10 cellular contexts compared by ENCODE assay signal in the genomic region with DNA sequence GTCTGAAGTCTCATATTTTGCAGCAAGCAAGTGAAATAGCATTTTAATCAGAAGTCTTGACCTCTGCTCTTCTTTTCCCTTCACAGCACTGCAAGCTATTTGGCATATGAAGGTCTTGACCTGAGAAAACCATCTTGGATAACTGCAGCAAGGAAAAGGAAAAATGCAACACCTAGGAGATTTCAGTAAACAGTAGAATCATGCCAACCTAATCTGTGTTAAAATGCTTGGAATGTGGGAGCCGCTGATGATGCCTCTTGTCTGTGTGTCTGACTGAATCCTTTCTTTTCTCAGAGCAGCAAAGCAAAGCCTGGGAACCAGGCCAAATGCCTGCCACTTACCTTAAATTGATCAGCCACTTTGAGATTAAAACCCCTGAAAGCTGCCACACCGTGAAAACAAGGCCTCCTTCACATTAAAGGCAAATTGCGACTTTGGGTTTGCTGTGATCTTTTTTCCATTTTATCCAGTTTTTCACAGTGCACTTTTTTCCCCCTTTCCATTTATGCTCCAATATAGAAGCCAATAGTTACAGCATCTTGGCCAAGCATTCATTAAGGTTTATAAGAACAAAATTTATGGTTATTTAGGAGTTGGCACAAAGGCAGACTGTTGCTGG.
A peak's percentile ranks its signal among the peaks of the same experiment; 100 is the strongest.
DNase-seq lines count a peak whose midpoint lies in the region; ATAC-seq and TF ChIP-seq lines count a peak whose summit lies in the region.
"Had no signal": no experiment of that assay in that cellular context is flagged by ENCODE, and none has a peak within 500 bp of the region (broad histone marks: within the 10 kb centered on the region; RNA-seq: fewer than 3 reads in every experiment).

No MANE protein-coding gene starts in this region.

- DNase-seq in NCI-H2171 treated with DMSO at 0.1 percent for 48 hours (lab: John Stamatoyannopoulos, UW) (peak; percentile 30), NCI-H2171 (lab: John Stamatoyannopoulos, UW) (no peak), NT2/D1 (ENCODE audit: low read depth, low spot score) (peak; percentile 78), fibroblast of pulmonary artery (ENCODE audit: low read depth) (peak; percentile 83), AML-193 (lab: John Stamatoyannopoulos, UW) (no peak), OCI-LY7 (ENCODE audit: low spot score) (no peak)

- ATAC-seq in HG03097 (IDR thresholded peaks at IDR 0.05; ENCODE audit: low FRiP score, unreplicated experiment) = no peak

- no peaks in the 10 kb centered on the region for H3K36me3 ChIP-seq in NT2/D1 (ENCODE audit: insufficient read depth, insufficient read length, low read length)
- no peaks in the 10 kb centered on the region for H3K36me3 ChIP-seq in skeletal muscle satellite cell (ENCODE audit: insufficient read depth, low read length)
- H3K36me3 ChIP-seq in OCI-LY7 (ENCODE audit: insufficient read depth, low read length) = no peaks in the 10 kb centered on the region
- H3K36me3 ChIP-seq: adrenal gland had no signal

- H3K4me1 ChIP-seq in NT2/D1 (ENCODE audit: insufficient read depth, insufficient read length) (no peaks in the 10 kb centered on the region), skeletal muscle satellite cell (ENCODE audit: control insufficient read depth, insufficient read depth, low read length) (peaks cover 9% of the 10 kb centered on the region), OCI-LY7 (ENCODE audit: insufficient read depth, low read length, poor library complexity, severe bottlenecking) (no peaks in the 10 kb centered on the region)
- H3K4me1 ChIP-seq: adrenal gland had no signal

- TF ChIP-seq CTCF in fibroblast of pulmonary artery (IDR thresholded peaks at IDR 0.05; ENCODE audit: low read length, missing control alignments) (no peak), OCI-LY7 (conservative IDR thresholded peaks at IDR 0.05; ENCODE audit: low read length) (no peak)

- no peak overlapping the region for H3K27ac ChIP-seq in OCI-LY7 (ENCODE audit: low read depth, low read length, poor library complexity, severe bottlenecking)
- H3K27ac ChIP-seq: adrenal gland, HL-60 had no signal

- H3K9me2 ChIP-seq in OCI-LY7 (ENCODE audit: insufficient read depth, low read length) = no peaks in the 10 kb centered on the region

- no peaks in the 10 kb centered on the region for H3K79me2 ChIP-seq in OCI-LY7 (ENCODE audit: insufficient read depth, low read depth, low read length)

- intact Hi-C loops in OCI-LY7 (cut with micrococcal nuclease; ENCODE audit: unreplicated experiment) = no loop called here

- H3K4me2 ChIP-seq in skeletal muscle satellite cell (ENCODE audit: low read length) (peak overlapping the region; percentile 5), OCI-LY7 (ENCODE audit: low read length) (no peak overlapping the region)

- H3K9ac ChIP-seq in NT2/D1 (ENCODE audit: insufficient read length, low read depth) = no peak overlapping the region
- H3K9ac ChIP-seq in skeletal muscle satellite cell (ENCODE audit: low read depth, low read length) = peak overlapping the region; percentile 33

- CTCF ChIA-PET in OCI-LY7 (lab: Charles Lee; ENCODE audit: unreplicated experiment) = no interaction called here

- H3K4me3 ChIP-seq in NT2/D1 (ENCODE audit: insufficient read length, low read depth) = no peak overlapping the region
- no peak overlapping the region for H3K4me3 ChIP-seq in fibroblast of pulmonary artery (replicated peaks; ENCODE audit: low read depth, low read length)
- H3K4me3 ChIP-seq in skeletal muscle satellite cell (ENCODE audit: low read length) = no peak overlapping the region
- H3K4me3 ChIP-seq in OCI-LY7 (ENCODE audit: low read depth, low read length, poor library complexity, severe bottlenecking) = no peak overlapping the region
- H3K4me3 ChIP-seq: adrenal gland had no signal

- no peaks in the 10 kb centered on the region for H3K9me3 ChIP-seq in NT2/D1 (ENCODE audit: insufficient read depth, low read length)
- no peaks in the 10 kb centered on the region for H3K9me3 ChIP-seq in skeletal muscle satellite cell (replicated peaks; ENCODE audit: low read length)
- H3K9me3 ChIP-seq in OCI-LY7 (ENCODE audit: low read length) = no peaks in the 10 kb centered on the region
- H3K9me3 ChIP-seq: adrenal gland had no signal

- no TSS peak for BruUV-seq in OCI-LY7 (replicated peaks; lab: Mats Ljungman, UMichigan)

- H4K20me1 ChIP-seq in OCI-LY7 (ENCODE audit: insufficient read depth, low read length) = no peaks in the 10 kb centered on the region

- no peaks in the 10 kb centered on the region for H3K27me3 ChIP-seq in NT2/D1 (ENCODE audit: insufficient read depth, insufficient read length)
- H3K27me3 ChIP-seq in skeletal muscle satellite cell (ENCODE audit: control insufficient read depth, insufficient read depth, low read length) = no peaks in the 10 kb centered on the region
- H3K27me3 ChIP-seq: adrenal gland had no signal

- POLR2A ChIA-PET in OCI-LY7 (lab: Charles Lee) = no interaction called here

- H2AFZ ChIP-seq in OCI-LY7 (ENCODE audit: low read length) = no peak overlapping the region

Comparison
In these comparisons a context has a peak if more than half of its experiments do, and no peak if none do; other contexts are left out.
1. DNase-seq: peak in NCI-H2171 treated with DMSO at 0.1 percent for 48 hours (single experiment), NT2/D1 (single experiment) and fibroblast of pulmonary artery (single experiment); none in NCI-H2171 (single experiment), AML-193 (0 of 2) and OCI-LY7 (single experiment).